21 cellular contexts compared by ENCODE assay signal in the genomic region with DNA sequence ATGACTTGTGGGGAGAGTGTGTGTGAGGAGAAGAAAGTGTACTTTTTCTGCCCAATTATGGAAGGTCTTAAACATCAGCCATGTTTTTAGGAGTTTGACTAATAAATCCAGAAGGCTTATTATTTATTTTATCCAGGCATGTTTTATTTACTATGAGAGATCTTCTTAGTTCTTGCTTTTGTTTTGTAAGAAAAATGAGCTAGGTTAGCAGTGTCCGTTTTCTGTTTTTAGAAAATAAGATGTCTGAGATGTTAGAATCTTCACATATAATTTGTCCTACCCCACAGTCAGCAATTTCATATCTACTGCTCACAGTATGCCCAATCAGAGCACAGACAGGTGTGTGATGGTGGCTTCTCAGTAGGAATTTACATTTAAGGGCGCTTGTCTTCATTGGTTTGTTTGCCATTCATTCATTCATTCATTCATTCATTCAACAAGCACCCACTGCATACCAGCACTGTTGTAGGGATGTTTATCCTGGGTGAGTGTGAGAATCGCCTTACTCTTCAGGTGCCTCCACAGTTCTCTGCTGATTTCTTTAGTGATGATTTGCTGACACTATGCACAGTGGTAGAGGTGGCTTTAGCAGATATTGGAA.
"Had no signal": no experiment of that assay in that cellular context is flagged by ENCODE, and none has a peak within 500 bp of the region (broad histone marks: within the 10 kb centered on the region; RNA-seq: fewer than 3 reads in every experiment).

No MANE protein-coding gene starts in this region.

- H3K36me3 Mint-ChIP-seq: brain, mesothelial cell of epicardium had no signal

- ATAC-seq: activated CD4-positive, alpha-beta T cell treated with anti-CD3 and anti-CD28 coated beads for 36 hours; activated T-cell treated with anti-CD3 and anti-CD28 coated beads, Interleukin-2, amount 50 U/mL, for 72 hours; foreskin keratinocyte; naive thymus-derived CD8-positive, alpha-beta T cell; psoas muscle; stimulated activated naive CD8-positive, alpha-beta T cell treated with anti-CD3 and anti-CD28 coated beads, Interleukin-15, Interleukin-2, amounts not matched to agents 100 U/mL and 50 U/mL, for 24 hours had no signal

- H3K9me3 ChIP-seq: psoas muscle, right atrium auricular region, thyroid gland had no signal

- H3K4me3 ChIP-seq: psoas muscle, right atrium auricular region, thyroid gland had no signal

- H3K27ac Mint-ChIP-seq: activated B cell treated with CpG ODN at 0.5 μM for 24 hours; activated CD4-positive, alpha-beta T cell treated with anti-CD3 and anti-CD28 coated beads for 36 hours; activated T-cell treated with anti-CD3 and anti-CD28 coated beads, Interleukin-2, amount 50 U/mL, for 72 hours had no signal

- H3K4me3 Mint-ChIP-seq: activated B cell treated with CpG ODN at 0.5 μM for 24 hours; activated CD4-positive, alpha-beta T cell treated with anti-CD3 and anti-CD28 coated beads for 36 hours; activated naive CD4-positive, alpha-beta T cell treated with anti-CD3 and anti-CD28 coated beads, Interleukin-2, amount 10 ng/mL, durations not matched to agents 7 days and 5 days; activated T-cell treated with anti-CD3 and anti-CD28 coated beads, Interleukin-2, amount 50 U/mL, for 72 hours; brain; immature natural killer cell; mesothelial cell of epicardium; naive thymus-derived CD8-positive, alpha-beta T cell had no signal

- H3K27me3 Mint-ChIP-seq: activated B cell treated with CpG ODN at 0.5 μM for 24 hours; activated CD4-positive, alpha-beta T cell treated with anti-CD3 and anti-CD28 coated beads for 36 hours; naive thymus-derived CD8-positive, alpha-beta T cell had no signal

- DNase-seq: activated B cell treated with CpG ODN at 0.5 μM for 24 hours; activated CD4-positive, alpha-beta T cell treated with anti-CD3 and anti-CD28 coated beads for 36 hours; activated CD4-positive, alpha-beta T cell treated with anti-CD3 and anti-CD28 coated beads, Interleukin-2, amount 50 U/mL, for 4 hours; activated effector memory CD4-positive, alpha-beta T cell treated with anti-CD3 and anti-CD28 coated beads, Interleukin-2, amount 50 U/mL, for 16 hours; activated naive CD4-positive, alpha-beta T cell treated with anti-CD3 and anti-CD28 coated beads, Interleukin-2, amount 10 ng/mL, durations not matched to agents 7 days and 5 days; activated T-cell treated with anti-CD3 and anti-CD28 coated beads, Interleukin-2, amount 50 U/mL, for 72 hours; aorta; caudate nucleus; dermis blood vessel endothelial cell; effector CD8-positive, alpha-beta T cell; foreskin keratinocyte; immature natural killer cell; naive thymus-derived CD8-positive, alpha-beta T cell; psoas muscle; stimulated activated CD4-positive, alpha-beta T cell treated with anti-CD3 and anti-CD28 coated beads, Interleukin-4, amount 100 ng/mL, for 24 hours; stimulated activated naive CD8-positive, alpha-beta T cell treated with anti-CD3 and anti-CD28 coated beads, Interleukin-15, Interleukin-2, amounts not matched to agents 100 U/mL and 50 U/mL, for 24 hours; T1000; thyroid gland had no signal

- H3K4me1 ChIP-seq: foreskin keratinocyte, thyroid gland had no signal

- H3K4me1 Mint-ChIP-seq: immature natural killer cell had no signal

- H3K27ac ChIP-seq: foreskin keratinocyte, psoas muscle, right atrium auricular region had no signal

- H3K9me3 Mint-ChIP-seq: activated B cell treated with CpG ODN at 0.5 μM for 24 hours; activated T-cell treated with anti-CD3 and anti-CD28 coated beads, Interleukin-2, amount 50 U/mL, for 72 hours; mesothelial cell of epicardium; naive thymus-derived CD8-positive, alpha-beta T cell had no signal

- H3K27me3 ChIP-seq: foreskin keratinocyte, right atrium auricular region, thyroid gland had no signal

- H3K36me3 ChIP-seq: right atrium auricular region, thyroid gland had no signal
